In the genomic region with DNA sequence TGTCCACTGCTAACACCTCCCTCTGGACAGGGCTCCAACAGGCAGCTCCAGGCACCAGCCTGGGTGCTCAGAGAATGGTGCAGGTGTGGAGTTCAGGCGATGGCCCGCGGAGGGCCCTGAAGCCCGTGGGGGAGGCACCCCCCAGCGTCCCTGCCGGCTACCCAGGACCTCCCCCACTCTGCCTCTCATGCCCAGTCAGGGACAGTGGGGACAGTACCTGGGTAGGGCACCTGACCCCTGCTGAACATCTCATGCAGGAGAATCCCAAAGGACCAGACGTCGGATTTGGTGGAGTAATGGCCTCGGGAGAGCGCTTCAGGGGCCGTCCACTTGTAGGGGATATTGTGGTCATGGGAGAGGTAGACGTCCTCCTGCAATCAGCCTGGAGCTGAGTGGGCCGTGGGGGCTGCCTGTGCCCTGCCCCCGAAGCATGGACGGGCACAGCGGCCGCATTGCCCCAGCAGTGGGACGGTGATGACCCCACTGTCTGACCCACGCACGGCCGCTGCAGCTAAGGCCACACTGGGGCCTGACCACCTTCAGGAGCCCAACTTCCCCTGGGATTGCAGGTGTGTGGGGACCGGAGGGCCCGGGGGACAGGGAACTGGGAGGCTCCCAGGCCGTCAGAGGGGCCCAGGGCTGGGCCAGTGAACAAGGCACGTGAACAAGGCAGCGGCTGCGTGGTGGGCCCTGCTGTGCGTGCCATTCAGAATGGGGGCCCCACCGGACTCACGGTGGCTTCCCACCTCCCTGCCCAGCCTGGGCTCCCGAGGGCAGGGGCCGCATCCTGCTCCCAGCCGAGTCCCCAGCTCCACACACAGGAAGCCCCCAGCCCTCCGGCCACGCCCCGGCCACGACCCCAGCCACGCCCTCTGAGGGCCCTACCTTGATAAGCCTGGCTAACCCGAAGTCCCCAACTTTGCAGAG, we compare ENCODE assay signal across 1 cellular context.
TF ChIP-seq lines count a peak whose summit lies in the region.

No MANE protein-coding gene starts in this region.

TF ChIP-seq in K562, 482 proteins besides CTCF, POLR2A, EP300 and RAD21:
- TF ChIP-seq POLR2G (IDR thresholded peaks at IDR 0.05; ENCODE audit: low read depth, low read length) (peak; percentile 49), MED1 (CRISPR knock-in tag; IDR thresholded peaks at IDR 0.05; ENCODE audit: borderline replicate concordance) (no peak), ZBTB8A (IDR thresholded peaks at IDR 0.05; ENCODE audit: partially characterized antibody) (no peak), ZBTB7A (IDR thresholded peaks at IDR 0.05; ENCODE audit: borderline replicate concordance, control insufficient read depth, low read depth, low read length) (no peak), MEF2D (tag; conservative IDR thresholded peaks at IDR 0.05; ENCODE audit: low read depth) (no peak)
- TF ChIP-seq, protein P1, sequence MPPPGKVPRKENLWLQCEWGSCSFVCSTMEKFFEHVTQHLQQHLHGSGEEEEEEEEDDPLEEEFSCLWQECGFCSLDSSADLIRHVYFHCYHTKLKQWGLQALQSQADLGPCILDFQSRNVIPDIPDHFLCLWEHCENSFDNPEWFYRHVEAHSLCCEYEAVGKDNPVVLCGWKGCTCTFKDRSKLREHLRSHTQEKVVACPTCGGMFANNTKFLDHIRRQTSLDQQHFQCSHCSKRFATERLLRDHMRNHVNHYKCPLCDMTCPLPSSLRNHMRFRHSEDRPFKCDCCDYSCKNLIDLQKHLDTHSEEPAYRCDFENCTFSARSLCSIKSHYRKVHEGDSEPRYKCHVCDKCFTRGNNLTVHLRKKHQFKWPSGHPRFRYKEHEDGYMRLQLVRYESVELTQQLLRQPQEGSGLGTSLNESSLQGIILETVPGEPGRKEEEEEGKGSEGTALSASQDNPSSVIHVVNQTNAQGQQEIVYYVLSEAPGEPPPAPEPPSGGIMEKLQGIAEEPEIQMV (tag; conservative IDR thresholded peaks at IDR 0.05; ENCODE audit: low read depth), result no peak
